Comparison of ENCODE assay signal across 1 cellular context in the genomic region with DNA sequence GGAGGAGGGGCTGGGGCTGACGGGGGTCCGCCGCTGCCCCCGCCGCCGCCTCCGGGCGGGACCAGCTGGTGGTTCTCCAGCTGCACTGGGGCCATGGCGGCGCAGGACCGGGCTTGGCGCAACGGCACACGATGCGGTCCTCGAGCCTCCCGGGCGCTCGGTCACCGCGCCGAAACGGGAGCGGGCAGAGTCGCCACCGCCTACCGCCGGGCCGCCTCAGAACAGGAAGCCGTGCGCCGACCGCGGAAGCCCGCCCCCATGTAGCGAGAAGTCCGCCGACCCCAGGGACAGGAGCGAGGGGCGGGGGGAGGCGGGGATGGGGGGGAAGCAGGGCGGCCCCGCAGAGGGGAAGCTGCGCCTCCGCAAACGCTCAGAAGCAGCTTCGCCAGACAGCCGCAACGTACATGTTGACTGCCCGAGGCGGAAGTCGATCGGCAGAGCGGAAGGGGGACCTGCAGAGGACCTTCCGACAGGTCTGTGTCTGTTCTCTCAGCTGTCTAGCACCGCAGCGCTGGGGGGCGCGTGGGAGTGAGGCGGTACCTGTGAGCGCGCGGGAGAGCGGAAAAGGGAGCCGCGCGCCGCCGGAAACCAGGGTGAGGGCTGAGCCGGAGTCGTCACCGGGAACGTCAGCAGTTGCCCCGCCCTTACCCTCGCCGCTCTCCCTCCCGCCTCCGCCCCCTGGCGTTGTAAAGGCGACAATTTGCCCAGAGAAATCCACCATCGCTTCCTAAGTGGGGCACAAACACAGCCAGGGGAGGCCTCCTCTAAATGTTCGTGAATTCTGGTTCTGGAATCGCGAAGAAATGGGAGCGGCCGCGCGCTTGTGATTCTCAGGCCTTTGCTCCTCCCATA.
TF ChIP-seq lines count a peak whose summit lies in the region.

A gene (minus strand): TSS at position 225 of the 852 bp plus-strand sequence. CDS start 130 bp downstream, at position 95.

TF ChIP-seq in K562, 482 proteins besides CTCF, POLR2A, EP300 and RAD21 (continued from another document and continues in another):
- TF ChIP-seq, protein P1, sequence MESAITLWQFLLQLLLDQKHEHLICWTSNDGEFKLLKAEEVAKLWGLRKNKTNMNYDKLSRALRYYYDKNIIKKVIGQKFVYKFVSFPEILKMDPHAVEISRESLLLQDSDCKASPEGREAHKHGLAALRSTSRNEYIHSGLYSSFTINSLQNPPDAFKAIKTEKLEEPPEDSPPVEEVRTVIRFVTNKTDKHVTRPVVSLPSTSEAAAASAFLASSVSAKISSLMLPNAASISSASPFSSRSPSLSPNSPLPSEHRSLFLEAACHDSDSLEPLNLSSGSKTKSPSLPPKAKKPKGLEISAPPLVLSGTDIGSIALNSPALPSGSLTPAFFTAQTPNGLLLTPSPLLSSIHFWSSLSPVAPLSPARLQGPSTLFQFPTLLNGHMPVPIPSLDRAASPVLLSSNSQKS (CRISPR knock-in tag; IDR thresholded peaks at IDR 0.05), result no peak
- TF ChIP-seq NR2C2 (CRISPR knock-in tag; IDR thresholded peaks at IDR 0.05) (0 out of 2 replicates have a peak, but pooled peaks have one; percentile 46), NR2C2 (tag; IDR thresholded peaks at IDR 0.05) (peak; percentile 23; the same call in 1 of the 2 replicates), KDM1A (IDR thresholded peaks at IDR 0.05) (no peak), ZNF232 (CRISPR knock-in tag; IDR thresholded peaks at IDR 0.05) (no peak), ZNF830 (CRISPR knock-in tag; IDR thresholded peaks at IDR 0.05) (no peak), CAMTA2 (CRISPR knock-in tag; conservative IDR thresholded peaks at IDR 0.05) (no peak), RHOXF2B (CRISPR knock-in tag; conservative IDR thresholded peaks at IDR 0.05) (no peak), RBBP5 (IDR thresholded peaks at IDR 0.05; ENCODE audit: borderline replicate concordance, insufficient read depth, low read length, poor library complexity, severe bottlenecking) (peak; percentile 68), BRD4 (IDR thresholded peaks at IDR 0.05) (no peak), MECOM (CRISPR knock-in tag; IDR thresholded peaks at IDR 0.05) (no peak), SMAD2 (IDR thresholded peaks at IDR 0.05; ENCODE audit: low read depth, low read length) (no peak), ZBTB8A (IDR thresholded peaks at IDR 0.05; ENCODE audit: partially characterized antibody) (no peak), ZNF174 (CRISPR knock-in tag; IDR thresholded peaks at IDR 0.05) (no peak), CHD1 (IDR thresholded peaks at IDR 0.05; ENCODE audit: low read length) (no peak), BMI1 (IDR thresholded peaks at IDR 0.05; ENCODE audit: low read length) (no peak), EGR1 (conservative IDR thresholded peaks at IDR 0.05) (peak; percentile 92), RBM22 (IDR thresholded peaks at IDR 0.05; ENCODE audit: low read depth, low read length, poor library complexity, severe bottlenecking) (no peak), POLR2H (tag; IDR thresholded peaks at IDR 0.05; ENCODE audit: low read depth) (peak; percentile 65), NR3C1 (CRISPR knock-in tag; IDR thresholded peaks at IDR 0.05) (no peak), CCAR2 (IDR thresholded peaks at IDR 0.05; ENCODE audit: low read depth, low read length) (no peak), ZNF316 (IDR thresholded peaks at IDR 0.05) (no peak), ZNF133 (CRISPR knock-in tag; IDR thresholded peaks at IDR 0.05) (no peak), RAD51 (IDR thresholded peaks at IDR 0.05; ENCODE audit: borderline replicate concordance, low read depth) (no peak), CSDE1 (IDR thresholded peaks at IDR 0.05) (no peak), DACH1 (IDR thresholded peaks at IDR 0.05; ENCODE audit: partially characterized antibody) (peak; percentile 29), CREB1 (IDR thresholded peaks at IDR 0.05) (peak; percentile 90), CREB1 (CRISPR knock-in tag; IDR thresholded peaks at IDR 0.05) (peak; percentile 85), TAF9B (IDR thresholded peaks at IDR 0.05; ENCODE audit: partially characterized antibody) (peak; percentile 59), PRPF4 (IDR thresholded peaks at IDR 0.05; ENCODE audit: insufficient read depth, low read depth, low read length, poor library complexity, severe bottlenecking) (no peak), RFX5 (IDR thresholded peaks at IDR 0.05; ENCODE audit: low read depth, low read length) (no peak), NR2F6 (CRISPR knock-in tag; IDR thresholded peaks at IDR 0.05) (no peak), CBX8 (IDR thresholded peaks at IDR 0.05; ENCODE audit: borderline replicate concordance, extremely low read depth, low read depth, low read length, poor library complexity, severe bottlenecking) (no peak), FOS (IDR thresholded peaks at IDR 0.05; ENCODE audit: extremely low read depth, insufficient read length) (no peak), ZNF707 (CRISPR knock-in tag; conservative IDR thresholded peaks at IDR 0.05) (no peak), MAFF (IDR thresholded peaks at IDR 0.05; ENCODE audit: low read length) (no peak), MYC (IDR thresholded peaks at IDR 0.05; ENCODE audit: low read depth, low read length) (0 out of 2 replicates have a peak, but pooled peaks have one; percentile 53), MYC (CRISPR knock-in tag; IDR thresholded peaks at IDR 0.05; ENCODE audit: borderline replicate concordance, low read depth) (no peak)
- TF ChIP-seq, protein P2, sequence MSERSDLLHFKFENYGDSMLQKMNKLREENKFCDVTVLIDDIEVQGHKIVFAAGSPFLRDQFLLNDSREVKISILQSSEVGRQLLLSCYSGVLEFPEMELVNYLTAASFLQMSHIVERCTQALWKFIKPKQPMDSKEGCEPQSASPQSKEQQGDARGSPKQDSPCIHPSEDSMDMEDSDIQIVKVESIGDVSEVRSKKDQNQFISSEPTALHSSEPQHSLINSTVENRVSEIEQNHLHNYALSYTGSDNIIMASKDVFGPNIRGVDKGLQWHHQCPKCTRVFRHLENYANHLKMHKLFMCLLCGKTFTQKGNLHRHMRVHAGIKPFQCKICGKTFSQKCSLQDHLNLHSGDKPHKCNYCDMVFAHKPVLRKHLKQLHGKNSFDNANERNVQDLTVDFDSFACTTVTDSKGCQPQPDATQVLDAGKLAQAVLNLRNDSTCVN (CRISPR knock-in tag; IDR thresholded peaks at IDR 0.05), result no peak
- TF ChIP-seq, protein P3, sequence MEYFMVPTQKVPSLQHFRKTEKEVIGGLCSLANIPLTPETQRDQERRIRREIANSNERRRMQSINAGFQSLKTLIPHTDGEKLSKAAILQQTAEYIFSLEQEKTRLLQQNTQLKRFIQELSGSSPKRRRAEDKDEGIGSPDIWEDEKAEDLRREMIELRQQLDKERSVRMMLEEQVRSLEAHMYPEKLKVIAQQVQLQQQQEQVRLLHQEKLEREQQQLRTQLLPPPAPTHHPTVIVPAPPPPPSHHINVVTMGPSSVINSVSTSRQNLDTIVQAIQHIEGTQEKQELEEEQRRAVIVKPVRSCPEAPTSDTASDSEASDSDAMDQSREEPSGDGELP (CRISPR knock-in tag; IDR thresholded peaks at IDR 0.05; ENCODE audit: borderline replicate concordance), result peak; percentile 98
- TF ChIP-seq, protein P4, sequence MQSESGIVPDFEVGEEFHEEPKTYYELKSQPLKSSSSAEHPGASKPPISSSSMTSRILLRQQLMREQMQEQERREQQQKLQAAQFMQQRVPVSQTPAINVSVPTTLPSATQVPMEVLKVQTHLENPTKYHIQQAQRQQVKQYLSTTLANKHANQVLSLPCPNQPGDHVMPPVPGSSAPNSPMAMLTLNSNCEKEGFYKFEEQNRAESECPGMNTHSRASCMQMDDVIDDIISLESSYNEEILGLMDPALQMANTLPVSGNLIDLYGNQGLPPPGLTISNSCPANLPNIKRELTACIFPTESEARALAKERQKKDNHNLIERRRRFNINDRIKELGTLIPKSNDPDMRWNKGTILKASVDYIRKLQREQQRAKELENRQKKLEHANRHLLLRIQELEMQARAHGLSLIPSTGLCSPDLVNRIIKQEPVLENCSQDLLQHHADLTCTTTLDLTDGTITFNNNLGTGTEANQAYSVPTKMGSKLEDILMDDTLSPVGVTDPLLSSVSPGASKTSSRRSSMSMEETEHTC (IDR thresholded peaks at IDR 0.05), result 0 out of 2 replicates have a peak, but pooled peaks have one; percentile 39
- TF ChIP-seq, protein P5, sequence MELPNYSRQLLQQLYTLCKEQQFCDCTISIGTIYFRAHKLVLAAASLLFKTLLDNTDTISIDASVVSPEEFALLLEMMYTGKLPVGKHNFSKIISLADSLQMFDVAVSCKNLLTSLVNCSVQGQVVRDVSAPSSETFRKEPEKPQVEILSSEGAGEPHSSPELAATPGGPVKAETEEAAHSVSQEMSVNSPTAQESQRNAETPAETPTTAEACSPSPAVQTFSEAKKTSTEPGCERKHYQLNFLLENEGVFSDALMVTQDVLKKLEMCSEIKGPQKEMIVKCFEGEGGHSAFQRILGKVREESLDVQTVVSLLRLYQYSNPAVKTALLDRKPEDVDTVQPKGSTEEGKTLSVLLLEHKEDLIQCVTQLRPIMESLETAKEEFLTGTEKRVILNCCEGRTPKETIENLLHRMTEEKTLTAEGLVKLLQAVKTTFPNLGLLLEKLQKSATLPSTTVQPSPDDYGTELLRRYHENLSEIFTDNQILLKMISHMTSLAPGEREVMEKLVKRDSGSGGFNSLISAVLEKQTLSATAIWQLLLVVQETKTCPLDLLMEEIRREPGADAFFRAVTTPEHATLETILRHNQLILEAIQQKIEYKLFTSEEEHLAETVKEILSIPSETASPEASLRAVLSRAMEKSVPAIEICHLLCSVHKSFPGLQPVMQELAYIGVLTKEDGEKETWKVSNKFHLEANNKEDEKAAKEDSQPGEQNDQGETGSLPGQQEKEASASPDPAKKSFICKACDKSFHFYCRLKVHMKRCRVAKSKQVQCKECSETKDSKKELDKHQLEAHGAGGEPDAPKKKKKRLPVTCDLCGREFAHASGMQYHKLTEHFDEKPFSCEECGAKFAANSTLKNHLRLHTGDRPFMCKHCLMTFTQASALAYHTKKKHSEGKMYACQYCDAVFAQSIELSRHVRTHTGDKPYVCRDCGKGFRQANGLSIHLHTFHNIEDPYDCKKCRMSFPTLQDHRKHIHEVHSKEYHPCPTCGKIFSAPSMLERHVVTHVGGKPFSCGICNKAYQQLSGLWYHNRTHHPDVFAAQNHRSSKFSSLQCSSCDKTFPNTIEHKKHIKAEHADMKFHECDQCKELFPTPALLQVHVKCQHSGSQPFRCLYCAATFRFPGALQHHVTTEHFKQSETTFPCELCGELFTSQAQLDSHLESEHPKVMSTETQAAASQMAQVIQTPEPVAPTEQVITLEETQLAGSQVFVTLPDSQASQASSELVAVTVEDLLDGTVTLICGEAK (IDR thresholded peaks at IDR 0.05), result peak; percentile 95
- TF ChIP-seq, protein P5 (CRISPR knock-in tag; IDR thresholded peaks at IDR 0.05), result no peak
- TF ChIP-seq, protein P6, sequence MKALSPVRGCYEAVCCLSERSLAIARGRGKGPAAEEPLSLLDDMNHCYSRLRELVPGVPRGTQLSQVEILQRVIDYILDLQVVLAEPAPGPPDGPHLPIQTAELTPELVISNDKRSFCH (CRISPR knock-in tag; IDR thresholded peaks at IDR 0.05), result no peak
- TF ChIP-seq, protein P6 (tag; IDR thresholded peaks at IDR 0.05), result no peak
- TF ChIP-seq, protein P7, sequence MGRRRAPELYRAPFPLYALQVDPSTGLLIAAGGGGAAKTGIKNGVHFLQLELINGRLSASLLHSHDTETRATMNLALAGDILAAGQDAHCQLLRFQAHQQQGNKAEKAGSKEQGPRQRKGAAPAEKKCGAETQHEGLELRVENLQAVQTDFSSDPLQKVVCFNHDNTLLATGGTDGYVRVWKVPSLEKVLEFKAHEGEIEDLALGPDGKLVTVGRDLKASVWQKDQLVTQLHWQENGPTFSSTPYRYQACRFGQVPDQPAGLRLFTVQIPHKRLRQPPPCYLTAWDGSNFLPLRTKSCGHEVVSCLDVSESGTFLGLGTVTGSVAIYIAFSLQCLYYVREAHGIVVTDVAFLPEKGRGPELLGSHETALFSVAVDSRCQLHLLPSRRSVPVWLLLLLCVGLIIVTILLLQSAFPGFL (CRISPR knock-in tag; IDR thresholded peaks at IDR 0.05), result no peak
- TF ChIP-seq, protein P8, sequence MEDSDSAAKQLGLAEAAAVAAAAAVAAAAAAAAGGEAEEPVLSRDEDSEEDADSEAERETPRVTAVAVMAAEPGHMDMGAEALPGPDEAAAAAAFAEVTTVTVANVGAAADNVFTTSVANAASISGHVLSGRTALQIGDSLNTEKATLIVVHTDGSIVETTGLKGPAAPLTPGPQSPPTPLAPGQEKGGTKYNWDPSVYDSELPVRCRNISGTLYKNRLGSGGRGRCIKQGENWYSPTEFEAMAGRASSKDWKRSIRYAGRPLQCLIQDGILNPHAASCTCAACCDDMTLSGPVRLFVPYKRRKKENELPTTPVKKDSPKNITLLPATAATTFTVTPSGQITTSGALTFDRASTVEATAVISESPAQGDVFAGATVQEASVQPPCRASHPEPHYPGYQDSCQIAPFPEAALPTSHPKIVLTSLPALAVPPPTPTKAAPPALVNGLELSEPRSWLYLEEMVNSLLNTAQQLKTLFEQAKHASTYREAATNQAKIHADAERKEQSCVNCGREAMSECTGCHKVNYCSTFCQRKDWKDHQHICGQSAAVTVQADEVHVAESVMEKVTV (CRISPR knock-in tag; IDR thresholded peaks at IDR 0.05), result no peak
- TF ChIP-seq, protein P9, sequence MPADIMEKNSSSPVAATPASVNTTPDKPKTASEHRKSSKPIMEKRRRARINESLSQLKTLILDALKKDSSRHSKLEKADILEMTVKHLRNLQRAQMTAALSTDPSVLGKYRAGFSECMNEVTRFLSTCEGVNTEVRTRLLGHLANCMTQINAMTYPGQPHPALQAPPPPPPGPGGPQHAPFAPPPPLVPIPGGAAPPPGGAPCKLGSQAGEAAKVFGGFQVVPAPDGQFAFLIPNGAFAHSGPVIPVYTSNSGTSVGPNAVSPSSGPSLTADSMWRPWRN (IDR thresholded peaks at IDR 0.05; ENCODE audit: low read depth), result no peak
